In genomic region chr6:71287038-71287437, GRCh38 we compare ENCODE assay signal across 8 cellular contexts. TPM values are rescaled to one million over a fixed set of nuclear protein-coding genes. Genes with fewer than 3 reads are reported as not detected.
DNase-seq lines count a peak whose midpoint lies in the region; ATAC-seq and TF ChIP-seq lines count a peak whose summit lies in the region.

No MANE protein-coding gene starts in this region.

- intact Hi-C loops in ascending aorta (cut with DNase I): loop anchor here (5.0 kb wide), 2 partner anchors 135 to 225 kb away; no protein-coding TSS in a partner anchor
- intact Hi-C loops in naive thymus-derived CD4-positive, alpha-beta T cell (cut with micrococcal nuclease): loop anchor here (5.0 kb wide), 3 partner anchors 60 to 1335 kb away; partner anchors contain the start of genes FAM135A (in 2 of the 2) and KCNQ5 (in 1 of the 2)

- peaks cover 0 to 9% (median 0%) of the 10 kb centered on the region in 5 donors for H3K36me3 Mint-ChIP-seq in naive thymus-derived CD4-positive, alpha-beta T cell

- peak overlapping the region; percentile 83 for H3K4me3 ChIP-seq in Loucy (ENCODE audit: low read length, poor library complexity, severe bottlenecking)
- no peak overlapping the region for H3K4me3 ChIP-seq in ascending aorta
- no peak overlapping the region for H3K4me3 ChIP-seq in naive thymus-derived CD4-positive, alpha-beta T cell (ENCODE audit: low read length)

- H3K27ac ChIP-seq in ascending aorta: peak overlapping the region; percentile 95 to 98
- H3K27ac ChIP-seq in naive thymus-derived CD4-positive, alpha-beta T cell (ENCODE audit: low read depth, low read length): no peak overlapping the region

- H3K4me1 Mint-ChIP-seq in naive thymus-derived CD4-positive, alpha-beta T cell: peaks cover 28 to 41% (median 33%) of the 10 kb centered on the region in 7 donors

- H3K9me3 ChIP-seq in Loucy (ENCODE audit: insufficient read depth, low read depth, low read length) (no peaks in the 10 kb centered on the region), ascending aorta (no peaks in the 10 kb centered on the region)
- no peaks in the 10 kb centered on the region for H3K9me3 ChIP-seq in naive thymus-derived CD4-positive, alpha-beta T cell (ENCODE audit: control insufficient read depth in 2 of 3, low read length in 3 of 3)

- H3K4me2 ChIP-seq in Loucy (ENCODE audit: low read depth, low read length, poor library complexity, severe bottlenecking): peak overlapping the region; percentile 68

- peak overlapping the region in 6 of 9 donors; percentile 78 to 88 (median 82) for H3K27ac Mint-ChIP-seq in naive thymus-derived CD4-positive, alpha-beta T cell

- peak overlapping the region in 8 of 10 donors; percentile 74 to 87 (median 82) for H3K4me3 Mint-ChIP-seq in naive thymus-derived CD4-positive, alpha-beta T cell

- POLR2A ChIA-PET in naive thymus-derived CD4-positive, alpha-beta T cell (lab: Charles Lee): no interaction called here

- no peaks in the 10 kb centered on the region for H3K9me3 Mint-ChIP-seq in naive thymus-derived CD4-positive, alpha-beta T cell

- H3K79me2 ChIP-seq in Loucy (ENCODE audit: insufficient read depth, low read length): peaks cover 20% of the 10 kb centered on the region

- H3K4me1 ChIP-seq in Loucy (ENCODE audit: insufficient read depth, low read length, poor library complexity, severe bottlenecking): peaks cover 33% of the 10 kb centered on the region
- peaks cover 0 to 13% of the 10 kb centered on the region in 2 donors for H3K4me1 ChIP-seq in ascending aorta
- H3K4me1 ChIP-seq in naive thymus-derived CD4-positive, alpha-beta T cell (ENCODE audit: control insufficient read depth in 2 of 2, insufficient read depth in 2 of 2, low read length in 2 of 2): peaks cover 5 to 26% of the 10 kb centered on the region in 2 donors

- H3K27me3 ChIP-seq in Loucy (ENCODE audit: insufficient read depth, low read length, poor library complexity, severe bottlenecking) (no peaks in the 10 kb centered on the region), ascending aorta (no peaks in the 10 kb centered on the region)
- no peaks in the 10 kb centered on the region for H3K27me3 ChIP-seq in naive thymus-derived CD4-positive, alpha-beta T cell (ENCODE audit: control insufficient read depth in 2 of 2, insufficient read depth in 2 of 2, low read length in 2 of 2)

- H3F3A ChIP-seq in Loucy (ENCODE audit: low read depth): no peaks in the 10 kb centered on the region

- no peak overlapping the region for H2AFZ ChIP-seq in Loucy (ENCODE audit: low read length)

- H3K9me2 ChIP-seq in Loucy (replicated peaks; ENCODE audit: low read depth, low read length): no peaks in the 10 kb centered on the region

- no peak for TF ChIP-seq CTCF in Loucy (conservative IDR thresholded peaks at IDR 0.05; ENCODE audit: low read length)
- no peak for TF ChIP-seq CTCF in ascending aorta (IDR thresholded peaks at IDR 0.05)

- H4K20me1 ChIP-seq in Loucy (ENCODE audit: insufficient read depth, low read length, poor library complexity, severe bottlenecking): no peaks in the 10 kb centered on the region

- DNase-seq in AG20443 (ENCODE audit: low spot score): peak; percentile 49
- DNase-seq in ascending aorta (ENCODE audit: low spot score in 2 of 2): peak in 1 of 2 donors; percentile 63
- no peak for DNase-seq in naive thymus-derived CD4-positive, alpha-beta T cell
- no peak for DNase-seq in HK-2 (ENCODE audit: unreplicated experiment)
- no peak for DNase-seq in NCI-H1105 (lab: John Stamatoyannopoulos, UW)

- ATAC-seq in naive thymus-derived CD4-positive, alpha-beta T cell: no peak
- ATAC-seq in HG03432 (IDR thresholded peaks at IDR 0.05; ENCODE audit: unreplicated experiment) (no peak), HG03460 (IDR thresholded peaks at IDR 0.05; ENCODE audit: unreplicated experiment) (no peak)

- CTCF ChIA-PET in naive thymus-derived CD4-positive, alpha-beta T cell (lab: Charles Lee): no interaction called here

- no peaks in the 10 kb centered on the region for H3K36me3 ChIP-seq in Loucy (ENCODE audit: insufficient read depth, low read length)
- H3K36me3 ChIP-seq in ascending aorta: no peaks in the 10 kb centered on the region
- peaks cover 0 to 3% (median 0%) of the 10 kb centered on the region in 3 experiments for H3K36me3 ChIP-seq in naive thymus-derived CD4-positive, alpha-beta T cell (ENCODE audit: control insufficient read depth in 2 of 3, insufficient read depth in 3 of 3, low read length in 3 of 3)

- no peak overlapping the region for H3K9ac ChIP-seq in Loucy (ENCODE audit: low read depth, low read length, poor library complexity, severe bottlenecking)

- peaks cover 0 to 24% (median 0%) of the 10 kb centered on the region in 5 donors for H3K27me3 Mint-ChIP-seq in naive thymus-derived CD4-positive, alpha-beta T cell

RNA-seq across cellular contexts. Expression of gene OGFRL1, which starts 1.6 kb away (rescaled TPM):
- total RNA-seq in ascending aorta: 14.6 TPM
- total RNA-seq in naive thymus-derived CD4-positive, alpha-beta T cell: 10 to 100 TPM in 2 of 5 experiments, 1 to 10 TPM in 3; 4.3 to 30.4 (median 4.7) TPM
- polyA plus RNA-seq in naive thymus-derived CD4-positive, alpha-beta T cell: 1 to 10 TPM in 1 of 2 donors, under 1 TPM in 1; 0.89 to 1.1 TPM
